ENCODE assay signal across 27 cellular contexts in the genomic region with DNA sequence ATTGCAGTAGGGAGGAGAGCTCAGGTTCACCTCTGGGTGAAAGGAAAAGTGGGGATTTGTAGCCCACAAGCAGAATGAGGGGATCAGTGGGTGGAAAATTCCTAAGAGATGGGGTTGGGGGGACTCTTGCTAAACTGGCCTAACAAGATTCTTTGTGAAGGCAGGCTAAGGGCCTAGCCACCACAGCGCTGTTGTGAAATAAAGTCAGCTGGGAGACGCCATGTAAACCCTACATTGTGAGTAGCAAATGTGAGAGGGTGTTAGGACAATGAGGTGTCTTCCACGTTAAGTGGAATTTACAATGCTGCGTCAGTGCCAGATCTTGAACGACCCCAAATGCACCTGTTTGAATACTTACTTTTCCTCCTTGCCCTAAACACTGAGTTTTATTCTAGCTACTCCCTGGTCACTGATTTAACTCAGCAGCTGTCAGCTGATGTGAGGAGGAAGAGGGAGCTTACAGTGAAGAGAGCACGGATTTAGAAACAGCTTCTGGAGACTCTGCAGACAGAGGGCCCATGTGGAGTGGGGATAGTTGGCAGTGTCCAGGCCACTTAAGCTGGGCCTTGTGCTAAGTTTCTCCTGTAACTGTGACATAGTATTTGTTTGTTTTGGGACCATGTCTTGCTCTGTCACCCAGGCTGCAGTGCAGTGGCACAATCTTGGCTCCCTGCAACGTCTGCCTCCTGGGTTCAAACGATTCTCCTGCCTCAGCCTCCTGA. TPM values are rescaled to one million over a fixed set of nuclear protein-coding genes. Genes with fewer than 3 reads are reported as not detected.
DNase-seq lines count a peak whose midpoint lies in the region; ATAC-seq and TF ChIP-seq lines count a peak whose summit lies in the region.
"Had no signal": no experiment of that assay in that cellular context is flagged by ENCODE, and none has a peak within 500 bp of the region (broad histone marks: within the 10 kb centered on the region; RNA-seq: fewer than 3 reads in every experiment).

No MANE protein-coding gene starts in this region.

- no peak overlapping the region for H3K4me3 ChIP-seq in lung
- H3K4me3 ChIP-seq in skin epidermis, result no peak overlapping the region
- H3K4me3 ChIP-seq: PC-9, SK-N-MC, stomach had no signal

- peaks cover 0 to 4% (median 0%) of the 10 kb centered on the region in 7 donors for H3K9me3 Mint-ChIP-seq in CD14-positive monocyte
- H3K9me3 Mint-ChIP-seq in activated CD8-positive, alpha-beta T cell treated with anti-CD3 and anti-CD28 coated beads for 36 hours, result no peaks in the 10 kb centered on the region
- H3K9me3 Mint-ChIP-seq: activated naive CD4-positive, alpha-beta T cell treated with anti-CD3 and anti-CD28 coated beads for 36 hours; activated T-cell treated with anti-CD3 and anti-CD28 coated beads, Interleukin-2, amount 50 U/mL, for 24 hours; effector memory CD8-positive, alpha-beta T cell had no signal

- no peaks in the 10 kb centered on the region for H3K4me1 Mint-ChIP-seq in CD14-positive monocyte
- H3K4me1 Mint-ChIP-seq in activated CD8-positive, alpha-beta T cell treated with anti-CD3 and anti-CD28 coated beads for 36 hours (ENCODE audit: low read depth), result no peaks in the 10 kb centered on the region

- H3K27me3 ChIP-seq in foreskin keratinocyte (no peaks in the 10 kb centered on the region), lung (ENCODE audit: control insufficient read depth, insufficient read depth) (no peaks in the 10 kb centered on the region)

- peaks cover 21 to 36% (median 25%) of the 10 kb centered on the region in 3 donors for H3K27me3 Mint-ChIP-seq in CD14-positive monocyte (ENCODE audit: low read depth in 3 of 3)
- no peaks in the 10 kb centered on the region for H3K27me3 Mint-ChIP-seq in activated CD8-positive, alpha-beta T cell treated with anti-CD3 and anti-CD28 coated beads for 36 hours

- WGBS in lung, 2 donors, result 53 to 71% methylated on average over 8 of the region's 8 CpGs

- H3K9me3 ChIP-seq in lung (ENCODE audit: control insufficient read depth in 2 of 2, insufficient read depth in 1 of 2, low read length in 1 of 2), result no peaks in the 10 kb centered on the region
- H3K9me3 ChIP-seq: stomach had no signal

- H3K27ac Mint-ChIP-seq in CD14-positive monocyte, result no peak overlapping the region
- no peak overlapping the region for H3K27ac Mint-ChIP-seq in activated CD8-positive, alpha-beta T cell treated with anti-CD3 and anti-CD28 coated beads for 36 hours
- H3K27ac Mint-ChIP-seq: activated CD8-positive, alpha-beta T cell treated with anti-CD3 and anti-CD28 coated beads, Interleukin-2, amount 10 ng/mL, durations not matched to agents 7 days and 5 days; activated naive CD4-positive, alpha-beta T cell treated with anti-CD3 and anti-CD28 coated beads for 36 hours; activated T-cell treated with anti-CD3 and anti-CD28 coated beads, Interleukin-2, amount 50 U/mL, for 24 hours; effector memory CD8-positive, alpha-beta T cell had no signal

- no peaks in the 10 kb centered on the region for H3K36me3 ChIP-seq in lung (ENCODE audit: control insufficient read depth in 2 of 2, insufficient read depth in 2 of 2, low read length in 2 of 2)
- H3K36me3 ChIP-seq: stomach had no signal

- H3K27ac ChIP-seq in foreskin keratinocyte, result no peak overlapping the region
- H3K27ac ChIP-seq in lung (ENCODE audit: low read depth in 1 of 2, low read length in 1 of 2), result peak overlapping the region; percentile 42 to 71
- peak overlapping the region in 14 of 21 experiments; percentile 19 to 79 (median 46) for H3K27ac ChIP-seq in skin epidermis
- H3K27ac ChIP-seq: C4-2B, PC-9, SK-N-MC had no signal

- H3K36me3 Mint-ChIP-seq in CD14-positive monocyte, result no peaks in the 10 kb centered on the region
- H3K36me3 Mint-ChIP-seq in activated CD8-positive, alpha-beta T cell treated with anti-CD3 and anti-CD28 coated beads for 36 hours (ENCODE audit: low read depth), result no peaks in the 10 kb centered on the region

- H3K4me1 ChIP-seq in foreskin keratinocyte, result peaks cover 11% of the 10 kb centered on the region
- peaks cover under 1 to 1% of the 10 kb centered on the region in 2 donors for H3K4me1 ChIP-seq in lung (ENCODE audit: control insufficient read depth in 2 of 2, insufficient read depth in 2 of 2, low read length in 2 of 2)

- H3K4me3 Mint-ChIP-seq in CD14-positive monocyte, result no peak overlapping the region
- no peak overlapping the region for H3K4me3 Mint-ChIP-seq in activated CD8-positive, alpha-beta T cell treated with anti-CD3 and anti-CD28 coated beads for 36 hours
- H3K4me3 Mint-ChIP-seq: activated CD8-positive, alpha-beta T cell treated with anti-CD3 and anti-CD28 coated beads, Interleukin-2, amount 10 ng/mL, durations not matched to agents 7 days and 5 days; activated naive CD4-positive, alpha-beta T cell treated with anti-CD3 and anti-CD28 coated beads for 36 hours; activated T-cell treated with anti-CD3 and anti-CD28 coated beads, Interleukin-2, amount 50 U/mL, for 24 hours; effector memory CD8-positive, alpha-beta T cell had no signal

- CTCF ChIA-PET in activated CD8-positive, alpha-beta T cell treated with anti-CD3 and anti-CD28 coated beads for 36 hours (lab: Charles Lee), result no interaction called here

- ATAC-seq in foreskin keratinocyte (peak; percentile 19), lung (ENCODE audit: insufficient read depth, low FRiP score) (no peak)
- no peak for ATAC-seq in activated CD8-positive, alpha-beta T cell treated with anti-CD3 and anti-CD28 coated beads for 36 hours
- ATAC-seq: activated CD8-positive, alpha-beta T cell treated with anti-CD3 and anti-CD28 coated beads, Interleukin-2, amount 10 ng/mL, durations not matched to agents 7 days and 5 days; effector memory CD8-positive, alpha-beta T cell; HepG2; sciatic nerve had no signal

- TF ChIP-seq CTCF in foreskin keratinocyte (conservative IDR thresholded peaks at IDR 0.05) (no peak), lung (IDR thresholded peaks at IDR 0.05; ENCODE audit: control extremely low read depth, extremely low read depth) (no peak), CD14-positive monocyte (IDR thresholded peaks at IDR 0.05) (no peak)
- no peak for TF ChIP-seq CTCF in activated CD8-positive, alpha-beta T cell treated with anti-CD3 and anti-CD28 coated beads for 36 hours (IDR thresholded peaks at IDR 0.05)

- POLR2A ChIA-PET in activated CD8-positive, alpha-beta T cell treated with anti-CD3 and anti-CD28 coated beads for 36 hours (lab: Charles Lee), result no interaction called here

- intact Hi-C loops in CD14-positive monocyte (cut with micrococcal nuclease), result no loop called here
- intact Hi-C loops in activated CD8-positive, alpha-beta T cell treated with anti-CD3 and anti-CD28 coated beads for 36 hours (cut with micrococcal nuclease), result no loop called here

- DNase-seq in NCI-H2029 treated with DMSO at 0.1 percent for 48 hours (lab: John Stamatoyannopoulos, UW) (peak; percentile 18), foreskin keratinocyte (peak in 1 of 2 donors; percentile 56), lung (ENCODE audit: low spot score) (peak; percentile 50), CD14-positive monocyte (ENCODE audit: low spot score) (no peak), OCI-M1 (lab: John Stamatoyannopoulos, UW) (no peak), NCI-H1417 (lab: John Stamatoyannopoulos, UW) (no peak)
- no peak for DNase-seq in activated CD8-positive, alpha-beta T cell treated with anti-CD3 and anti-CD28 coated beads for 36 hours
- DNase-seq: activated CD4-positive, CD25-positive, alpha-beta regulatory T cell; activated CD8-positive, alpha-beta T cell treated with anti-CD3 and anti-CD28 coated beads, Interleukin-2, amount 10 ng/mL, durations not matched to agents 7 days and 5 days; activated naive CD4-positive, alpha-beta T cell treated with anti-CD3 and anti-CD28 coated beads for 36 hours; activated T-cell treated with anti-CD3 and anti-CD28 coated beads, Interleukin-2, amount 50 U/mL, for 24 hours; anterior cingulate cortex; effector memory CD8-positive, alpha-beta T cell; H7; islet precursor cell; NCI-H1417 treated with DMSO at 0.1 percent for 48 hours; NCI-H774; PC-9; stomach had no signal

RNA-seq across cellular contexts. Expression of gene PDPN, which starts 17.3 kb away (rescaled TPM):
- total RNA-seq in foreskin keratinocyte, result 65.2 and 72.6 TPM in 2 replicates
- 63.9 and 66.5 TPM in 2 replicates for polyA plus RNA-seq in foreskin keratinocyte
- total RNA-seq in lung, result 10 to 100 TPM; 27.9 to 60.4 TPM
- 10 to 100 TPM; 10.6 to 71.2 TPM for polyA plus RNA-seq in lung
- not detected for polyA plus RNA-seq in CD14-positive monocyte
- not detected for total RNA-seq in activated CD8-positive, alpha-beta T cell treated with anti-CD3 and anti-CD28 coated beads for 36 hours
- total RNA-seq: activated CD8-positive, alpha-beta T cell treated with anti-CD3 and anti-CD28 coated beads, Interleukin-2, amount 10 ng/mL, durations not matched to agents 7 days and 5 days; activated naive CD4-positive, alpha-beta T cell treated with anti-CD3 and anti-CD28 coated beads for 36 hours; G401; HepG2; mononuclear cell; PC-9; T-helper 2 cell treated with Interferon-gamma antibody and Interleukin-4, amounts not matched to agents 100 ng/mL and 5 ng/mL, for 36 hours had no signal
- polyA plus RNA-seq: HepG2 had no signal

Comparison
In these comparisons a context has a peak if more than half of its experiments do, and no peak if none do; other contexts are left out.
1. DNase-seq: peak in NCI-H2029 treated with DMSO at 0.1 percent for 48 hours (single experiment) and lung (single experiment); none in CD14-positive monocyte (single experiment), activated CD8-positive, alpha-beta T cell treated with anti-CD3 and anti-CD28 coated beads for 36 hours (single experiment), OCI-M1 (single experiment) and NCI-H1417 (0 of 3).
2. RNA of gene PDPN, which starts 17.3 kb away (total RNA-seq): 65.2 to 72.6 TPM in foreskin keratinocyte and 27.9 to 60.4 TPM in lung; not detected in activated CD8-positive, alpha-beta T cell treated with anti-CD3 and anti-CD28 coated beads for 36 hours; every median in the first group is over 10 times any median in the second.